ENCODE assay signal across 8 cellular contexts in genomic region chr20:45812157-45813005, GRCh38. TPM values are rescaled to one million over a fixed set of nuclear protein-coding genes. Genes with fewer than 3 reads are reported as not detected.
DNase-seq lines count a peak whose midpoint lies in the region; ATAC-seq and TF ChIP-seq lines count a peak whose summit lies in the region.

UBE2C (plus strand) TSS chr20:45812644; CDS start chr20:45812696, 52 bp downstream.

- H3K27me3 ChIP-seq in colonic mucosa = no peaks in the 10 kb centered on the region

- peak within 1 kb of the TSS; percentile 70 for H3K4me3 ChIP-seq in colonic mucosa

- no peak for TF ChIP-seq CTCF in colonic mucosa (IDR thresholded peaks at IDR 0.05)

- H3K36me3 ChIP-seq in colonic mucosa = peaks cover 19% of the 10 kb centered on the region

- DNase-seq in Ammon's horn (ENCODE audit: low spot score) (peak; percentile 99), GM19238 (ENCODE audit: insufficient read length, low spot score) (peak; percentile 98), NCI-H524 (lab: John Stamatoyannopoulos, UW) (peak; percentile 99 to 100), colonic mucosa (peak; percentile 98), kidney tubule cell (ENCODE audit: low spot score) (peak; percentile 99)
- peak; percentile 90 to 91 for DNase-seq in activated CD4-positive, alpha-beta T cell treated with anti-CD3 and anti-CD28 coated beads for 4 hours
- DNase-seq in stimulated activated CD4-positive, alpha-beta T cell treated with anti-CD3 and anti-CD28 coated beads, Interleukin-1b, Interleukin-23, amount 100 ng/mL, for 24 hours (ENCODE audit: low read depth in 4 of 4, low spot score in 1 of 4) = peak; percentile 75 to 89 (median 84)

- intact Hi-C loops in colonic mucosa (cut with DNase I) = no loop called here

- peak; percentile 98 for ATAC-seq in HG03442 (IDR thresholded peaks at IDR 0.05; ENCODE audit: unreplicated experiment)

- no peaks in the 10 kb centered on the region for H3K9me3 ChIP-seq in colonic mucosa

- H3K4me1 ChIP-seq in colonic mucosa = peaks cover 3% of the 10 kb centered on the region

- no peak within 1 kb of the TSS for H3K27ac ChIP-seq in colonic mucosa

- H3K9ac ChIP-seq in colonic mucosa (ENCODE audit: low read depth in 2 of 2, low read length in 2 of 2) = peak within 1 kb of the TSS; percentile 28 to 81

RNA-seq across cellular contexts. Expression of gene UBE2C, which starts in this region (rescaled TPM):
- 100 to 1,000 TPM in 1 of 2 donors, 10 to 100 TPM in 1; 23.7 to 117 TPM for total RNA-seq in colonic mucosa
